14 cellular contexts compared by ENCODE assay signal in genomic region chr4:8353912-8354453, GRCh38.
A peak's percentile ranks its signal among the peaks of the same experiment; 100 is the strongest.
DNase-seq lines count a peak whose midpoint lies in the region; ATAC-seq, FAIRE-seq and TF ChIP-seq lines count a peak whose summit lies in the region.
"Had no signal": no experiment of that assay in that cellular context is flagged by ENCODE, and none has a peak within 500 bp of the region (broad histone marks: within the 10 kb centered on the region; RNA-seq: fewer than 3 reads in every experiment).

No MANE protein-coding gene starts in this region.

- in situ Hi-C loops in G401 (cut with HindIII; ENCODE audit: low sequenced_read_pairs) = no loop called here

- no peaks in the 10 kb centered on the region for H3K4me1 ChIP-seq in endodermal cell (ENCODE audit: control insufficient read depth, insufficient read depth, low read length)
- peaks cover 21% of the 10 kb centered on the region for H3K4me1 ChIP-seq in skeletal muscle satellite cell (ENCODE audit: control insufficient read depth, insufficient read depth, low read length)
- H3K4me1 ChIP-seq: pancreas, SJSA1 had no signal

- no peaks in the 10 kb centered on the region for H3K36me3 Mint-ChIP-seq in endodermal cell (ENCODE audit: low read depth)

- no peak overlapping the region for H3K27ac Mint-ChIP-seq in endodermal cell
- no peak overlapping the region for H3K27ac Mint-ChIP-seq in stimulated activated naive CD8-positive, alpha-beta T cell treated with anti-CD3 and anti-CD28 coated beads, Interleukin-15, amount 100 ng/mL, for 72 hours
- H3K27ac Mint-ChIP-seq: CD4-positive, alpha-beta T cell had no signal

- TF ChIP-seq CTCF in endodermal cell (conservative IDR thresholded peaks at IDR 0.05) = no peak

- no peak overlapping the region for H3K4me3 Mint-ChIP-seq in endodermal cell
- no peak overlapping the region for H3K4me3 Mint-ChIP-seq in stimulated activated naive CD8-positive, alpha-beta T cell treated with anti-CD3 and anti-CD28 coated beads, Interleukin-15, amount 100 ng/mL, for 72 hours
- H3K4me3 Mint-ChIP-seq: CD4-positive, alpha-beta T cell had no signal

- peak overlapping the region; percentile 49 for H3K4me2 ChIP-seq in skeletal muscle satellite cell (ENCODE audit: low read length)

- H3K27me3 ChIP-seq in endodermal cell (ENCODE audit: control insufficient read depth, insufficient read depth, low read length, poor library complexity, severe bottlenecking) = no peaks in the 10 kb centered on the region
- peaks cover 15% of the 10 kb centered on the region for H3K27me3 ChIP-seq in skeletal muscle satellite cell (ENCODE audit: control insufficient read depth, insufficient read depth, low read length)
- H3K27me3 ChIP-seq: gastrocnemius medialis, pancreas, SJSA1 had no signal

- no peak overlapping the region for H3K9ac ChIP-seq in endodermal cell (ENCODE audit: extremely low read depth, low read length, poor library complexity, severe bottlenecking)
- no peak overlapping the region for H3K9ac ChIP-seq in skeletal muscle satellite cell (ENCODE audit: low read depth, low read length)

- peaks cover 10% of the 10 kb centered on the region for H3K4me1 Mint-ChIP-seq in endodermal cell
- no peaks in the 10 kb centered on the region for H3K4me1 Mint-ChIP-seq in stimulated activated naive CD8-positive, alpha-beta T cell treated with anti-CD3 and anti-CD28 coated beads, Interleukin-15, amount 100 ng/mL, for 72 hours

- FAIRE-seq in RCC 7860 (lab: Jason Lieb, UNC) = peak; percentile 94
- FAIRE-seq: islet of Langerhans, pancreas had no signal

- no peak for ATAC-seq in stimulated activated naive CD8-positive, alpha-beta T cell treated with anti-CD3 and anti-CD28 coated beads, Interleukin-15, amount 100 ng/mL, for 72 hours
- no peak for ATAC-seq in GM18873 (IDR thresholded peaks at IDR 0.05; ENCODE audit: low FRiP score, unreplicated experiment)

- DNase-seq in Daoy (ENCODE audit: low read depth) = peak; percentile 70
- peak; percentile 95 for DNase-seq in RCC 7860 (ENCODE audit: low spot score)
- peak; percentile 29 for DNase-seq in endodermal cell
- DNase-seq in G401 (ENCODE audit: low spot score) = no peak
- no peak for DNase-seq in DMS79 (lab: John Stamatoyannopoulos, UW)
- DNase-seq in stimulated activated naive CD8-positive, alpha-beta T cell treated with anti-CD3 and anti-CD28 coated beads, Interleukin-15, amount 100 ng/mL, for 72 hours = no peak
- DNase-seq: effector memory CD4-positive, alpha-beta T cell; gastrocnemius medialis; pancreas had no signal

- no peaks in the 10 kb centered on the region for H3K9me3 ChIP-seq in endodermal cell (ENCODE audit: control insufficient read depth, low read length)
- no peaks in the 10 kb centered on the region for H3K9me3 ChIP-seq in skeletal muscle satellite cell (replicated peaks; ENCODE audit: low read length)
- H3K9me3 ChIP-seq: gastrocnemius medialis, pancreas, SJSA1 had no signal

- WGBS in endodermal cell (ENCODE audit: insufficient coverage in 1 of 2, insufficient read length in 1 of 2), 2 experiments = 78 to 82% methylated on average over 8 to 12 of the region's 12 CpGs

- H3K27ac ChIP-seq in endodermal cell (ENCODE audit: low read depth, low read length) = no peak overlapping the region
- H3K27ac ChIP-seq: gastrocnemius medialis, pancreas, SJSA1 had no signal

- no peaks in the 10 kb centered on the region for H3K36me3 ChIP-seq in endodermal cell (ENCODE audit: control insufficient read depth, insufficient read depth, low read length)
- no peaks in the 10 kb centered on the region for H3K36me3 ChIP-seq in skeletal muscle satellite cell (ENCODE audit: insufficient read depth, low read length)
- H3K36me3 ChIP-seq: gastrocnemius medialis, pancreas, SJSA1 had no signal

- no peaks in the 10 kb centered on the region for H3K9me3 Mint-ChIP-seq in endodermal cell
- peaks cover 0 to 15% of the 10 kb centered on the region in 2 donors for H3K9me3 Mint-ChIP-seq in stimulated activated naive CD8-positive, alpha-beta T cell treated with anti-CD3 and anti-CD28 coated beads, Interleukin-15, amount 100 ng/mL, for 72 hours
- H3K9me3 Mint-ChIP-seq: CD4-positive, alpha-beta T cell had no signal

- H3K4me3 ChIP-seq in endodermal cell (ENCODE audit: low read length) (no peak overlapping the region), skeletal muscle satellite cell (ENCODE audit: low read length) (no peak overlapping the region)
- H3K4me3 ChIP-seq: gastrocnemius medialis, pancreas, SJSA1 had no signal

- peaks cover 6% of the 10 kb centered on the region for H3K27me3 Mint-ChIP-seq in endodermal cell (ENCODE audit: insufficient read depth)
- H3K27me3 Mint-ChIP-seq in stimulated activated naive CD8-positive, alpha-beta T cell treated with anti-CD3 and anti-CD28 coated beads, Interleukin-15, amount 100 ng/mL, for 72 hours = peaks cover 27% of the 10 kb centered on the region
- H3K27me3 Mint-ChIP-seq: CD4-positive, alpha-beta T cell had no signal

Comparison
In these comparisons a context has a peak if more than half of its experiments do, and no peak if none do; other contexts are left out.
1. DNase-seq: peak in Daoy (single experiment), RCC 7860 (single experiment) and endodermal cell (single experiment); none in G401 (single experiment), DMS79 (single experiment) and stimulated activated naive CD8-positive, alpha-beta T cell treated with anti-CD3 and anti-CD28 coated beads, Interleukin-15, amount 100 ng/mL, for 72 hours (0 of 2).